Comparison of ENCODE assay signal across 11 cellular contexts in the genomic region with DNA sequence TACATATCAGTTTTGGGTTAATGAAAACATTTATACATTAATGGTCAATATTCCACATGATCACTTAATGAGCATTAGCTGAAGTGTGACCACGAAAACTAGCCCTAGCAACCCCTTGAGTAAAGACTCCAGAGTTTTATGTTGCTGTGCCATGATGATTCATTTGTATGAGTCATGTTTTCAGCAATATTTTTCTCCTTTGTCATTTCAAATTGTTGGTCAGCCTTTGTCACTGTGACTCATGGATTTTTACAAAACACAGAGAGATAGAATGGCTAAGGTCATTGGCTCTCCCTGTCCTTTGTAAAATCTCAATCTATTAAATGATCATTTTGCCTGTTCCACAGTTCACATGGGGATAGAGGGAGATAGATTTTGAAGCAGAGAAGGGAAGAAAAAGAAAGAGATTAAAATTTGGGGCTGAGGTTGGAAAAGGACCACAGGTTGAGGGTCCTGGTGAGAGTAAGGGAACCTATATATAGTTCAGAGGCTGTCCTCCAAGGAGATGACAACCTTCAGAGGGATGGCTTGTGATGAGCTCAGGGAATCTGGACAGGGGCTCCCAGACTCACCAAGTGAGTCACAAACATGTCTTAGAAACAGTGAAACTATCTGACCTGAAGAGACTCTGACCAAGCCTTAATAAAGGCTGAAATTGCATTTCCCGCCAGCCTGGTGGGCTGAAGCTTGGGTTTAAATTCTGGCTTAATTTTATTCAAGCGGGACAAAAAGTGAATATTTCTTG. TPM values are rescaled to one million over a fixed set of nuclear protein-coding genes. Genes with fewer than 3 reads are reported as not detected.
A peak's percentile ranks its signal among the peaks of the same experiment; 100 is the strongest.
DNase-seq lines count a peak whose midpoint lies in the region; ATAC-seq and TF ChIP-seq lines count a peak whose summit lies in the region.
"Had no signal": no experiment of that assay in that cellular context is flagged by ENCODE, and none has a peak within 500 bp of the region (broad histone marks: within the 10 kb centered on the region; RNA-seq: fewer than 3 reads in every experiment).

No MANE protein-coding gene starts in this region.

- H3K9me3 Mint-ChIP-seq in activated CD4-positive, alpha-beta T cell treated with anti-CD3 and anti-CD28 coated beads for 36 hours (ENCODE audit: low read depth), result no peaks in the 10 kb centered on the region
- H3K9me3 Mint-ChIP-seq in activated CD4-positive, alpha-beta T cell treated with anti-CD3 and anti-CD28 coated beads, Interleukin-2, amount 10 ng/mL, durations not matched to agents 24 days and 14 days, result no peaks in the 10 kb centered on the region
- H3K9me3 Mint-ChIP-seq: naive B cell had no signal

- no peaks in the 10 kb centered on the region for H3K27me3 Mint-ChIP-seq in activated CD4-positive, alpha-beta T cell treated with anti-CD3 and anti-CD28 coated beads for 36 hours
- H3K27me3 Mint-ChIP-seq in activated CD4-positive, alpha-beta T cell treated with anti-CD3 and anti-CD28 coated beads, Interleukin-2, amount 10 ng/mL, durations not matched to agents 24 days and 14 days, result no peaks in the 10 kb centered on the region
- H3K27me3 Mint-ChIP-seq: B cell, naive B cell had no signal

- no peaks in the 10 kb centered on the region for H3K36me3 Mint-ChIP-seq in activated CD4-positive, alpha-beta T cell treated with anti-CD3 and anti-CD28 coated beads for 36 hours (ENCODE audit: low read depth)
- no peaks in the 10 kb centered on the region for H3K36me3 Mint-ChIP-seq in activated CD4-positive, alpha-beta T cell treated with anti-CD3 and anti-CD28 coated beads, Interleukin-2, amount 10 ng/mL, durations not matched to agents 24 days and 14 days (ENCODE audit: low read depth)
- H3K36me3 Mint-ChIP-seq: naive B cell had no signal

- intact Hi-C loops in activated CD4-positive, alpha-beta T cell treated with anti-CD3 and anti-CD28 coated beads for 36 hours (cut with DNase I, micrococcal nuclease), result no loop called here
- intact Hi-C loops in activated CD4-positive, alpha-beta T cell treated with anti-CD3 and anti-CD28 coated beads, Interleukin-2, amount 10 ng/mL, durations not matched to agents 24 days and 14 days (cut with micrococcal nuclease), result no loop called here

- H3K9me3 ChIP-seq in thoracic aorta, result no peaks in the 10 kb centered on the region

- H3K27ac ChIP-seq in thoracic aorta, result peak overlapping the region in 1 of 2 donors; percentile 49

- no peak overlapping the region for H3K27ac Mint-ChIP-seq in activated CD4-positive, alpha-beta T cell treated with anti-CD3 and anti-CD28 coated beads for 36 hours
- H3K27ac Mint-ChIP-seq in activated CD4-positive, alpha-beta T cell treated with anti-CD3 and anti-CD28 coated beads, Interleukin-2, amount 10 ng/mL, durations not matched to agents 24 days and 14 days, result no peak overlapping the region
- H3K27ac Mint-ChIP-seq: B cell, naive B cell had no signal

- H3K36me3 ChIP-seq in thoracic aorta, result no peaks in the 10 kb centered on the region

- CTCF ChIA-PET in activated CD4-positive, alpha-beta T cell treated with anti-CD3 and anti-CD28 coated beads for 36 hours (lab: Charles Lee), result no interaction called here

- H3K4me1 ChIP-seq in thoracic aorta (ENCODE audit: control insufficient read depth in 1 of 2, low read depth in 2 of 2), result no peaks in the 10 kb centered on the region

- H3K4me3 Mint-ChIP-seq in activated CD4-positive, alpha-beta T cell treated with anti-CD3 and anti-CD28 coated beads for 36 hours, result no peak overlapping the region
- no peak overlapping the region for H3K4me3 Mint-ChIP-seq in activated CD4-positive, alpha-beta T cell treated with anti-CD3 and anti-CD28 coated beads, Interleukin-2, amount 10 ng/mL, durations not matched to agents 24 days and 14 days
- H3K4me3 Mint-ChIP-seq: B cell, naive B cell had no signal

- H3K4me3 ChIP-seq in fibroblast of pulmonary artery (replicated peaks; ENCODE audit: low read depth, low read length) (no peak overlapping the region), thoracic aorta (no peak overlapping the region)

- no peaks in the 10 kb centered on the region for H3K27me3 ChIP-seq in thoracic aorta (replicated peaks; ENCODE audit: insufficient read depth)

- POLR2A ChIA-PET in activated CD4-positive, alpha-beta T cell treated with anti-CD3 and anti-CD28 coated beads for 36 hours (lab: Charles Lee), result no interaction called here

- peak; percentile 53 for ATAC-seq in activated CD4-positive, alpha-beta T cell treated with anti-CD3 and anti-CD28 coated beads for 36 hours
- peak; percentile 84 for ATAC-seq in thoracic aorta (ENCODE audit: insufficient number of reproducible peaks, low FRiP score, low read depth)
- ATAC-seq in GM18502 (IDR thresholded peaks at IDR 0.05; ENCODE audit: poor library complexity, unreplicated experiment), result no peak
- ATAC-seq in GM18867 (IDR thresholded peaks at IDR 0.05; ENCODE audit: unreplicated experiment), result no peak

- no peak for DNase-seq in activated CD4-positive, alpha-beta T cell treated with anti-CD3 and anti-CD28 coated beads for 36 hours
- DNase-seq in activated CD4-positive, alpha-beta T cell treated with anti-CD3 and anti-CD28 coated beads, Interleukin-2, amount 10 ng/mL, durations not matched to agents 24 days and 14 days, result no peak
- DNase-seq in SHP77 treated with DMSO at 0.1 percent for 48 hours (lab: John Stamatoyannopoulos, UW) (peak; percentile 28), fibroblast of pulmonary artery (ENCODE audit: low read depth) (peak; percentile 89), thoracic aorta (ENCODE audit: low spot score) (no peak), 8988T (no peak)
- DNase-seq: naive B cell; stimulated activated CD8-positive, alpha-beta memory T cell treated with anti-CD3 and anti-CD28 coated beads, Interleukin-4, amount 100 ng/mL, for 48 hours had no signal

- TF ChIP-seq CTCF in fibroblast of pulmonary artery (IDR thresholded peaks at IDR 0.05; ENCODE audit: low read length, missing control alignments) (no peak), thoracic aorta (IDR thresholded peaks at IDR 0.05) (no peak)

- peaks cover 9% of the 10 kb centered on the region for H3K4me1 Mint-ChIP-seq in activated CD4-positive, alpha-beta T cell treated with anti-CD3 and anti-CD28 coated beads for 36 hours
- H3K4me1 Mint-ChIP-seq in activated CD4-positive, alpha-beta T cell treated with anti-CD3 and anti-CD28 coated beads, Interleukin-2, amount 10 ng/mL, durations not matched to agents 24 days and 14 days, result peaks cover 2% of the 10 kb centered on the region
- H3K4me1 Mint-ChIP-seq: B cell, naive B cell had no signal

RNA-seq across cellular contexts. Expression of a gene that starts 25.6 kb away (rescaled TPM):
- total RNA-seq in activated CD4-positive, alpha-beta T cell treated with anti-CD3 and anti-CD28 coated beads for 36 hours, result not detected
- total RNA-seq in activated CD4-positive, alpha-beta T cell treated with anti-CD3 and anti-CD28 coated beads, Interleukin-2, amount 10 ng/mL, durations not matched to agents 24 days and 14 days, result not detected in 2 replicates
- under 1 TPM in 1 of 2 donors, not detected in 1; 0.81 TPM for total RNA-seq in thoracic aorta
- total RNA-seq: B cell had no signal

RNA-seq across cellular contexts. Expression of a gene that starts 36.7 kb away (rescaled TPM):
- total RNA-seq in activated CD4-positive, alpha-beta T cell treated with anti-CD3 and anti-CD28 coated beads for 36 hours, result not detected
- not detected in 2 replicates for total RNA-seq in activated CD4-positive, alpha-beta T cell treated with anti-CD3 and anti-CD28 coated beads, Interleukin-2, amount 10 ng/mL, durations not matched to agents 24 days and 14 days
- total RNA-seq in thoracic aorta, result not detected
- total RNA-seq: B cell had no signal

RNA-seq across cellular contexts. Expression of a gene that starts 41.8 kb away (rescaled TPM):
- total RNA-seq in activated CD4-positive, alpha-beta T cell treated with anti-CD3 and anti-CD28 coated beads for 36 hours, result not detected
- total RNA-seq in activated CD4-positive, alpha-beta T cell treated with anti-CD3 and anti-CD28 coated beads, Interleukin-2, amount 10 ng/mL, durations not matched to agents 24 days and 14 days, result not detected in 2 replicates
- total RNA-seq in thoracic aorta, result not detected
- total RNA-seq: B cell had no signal

RNA-seq across cellular contexts. Expression of a gene that starts 53.2 kb away (rescaled TPM):
- not detected for total RNA-seq in activated CD4-positive, alpha-beta T cell treated with anti-CD3 and anti-CD28 coated beads for 36 hours
- not detected in 2 replicates for total RNA-seq in activated CD4-positive, alpha-beta T cell treated with anti-CD3 and anti-CD28 coated beads, Interleukin-2, amount 10 ng/mL, durations not matched to agents 24 days and 14 days
- total RNA-seq in thoracic aorta, result not detected
- total RNA-seq: B cell had no signal

Comparison
In these comparisons a context has a peak if more than half of its experiments do, and no peak if none do; other contexts are left out.
1. ATAC-seq: peak in activated CD4-positive, alpha-beta T cell treated with anti-CD3 and anti-CD28 coated beads for 36 hours (single experiment) and thoracic aorta (single experiment); none in GM18502 (single experiment) and GM18867 (single experiment).
2. DNase-seq: peak in SHP77 treated with DMSO at 0.1 percent for 48 hours (single experiment) and fibroblast of pulmonary artery (single experiment); none in activated CD4-positive, alpha-beta T cell treated with anti-CD3 and anti-CD28 coated beads for 36 hours (single experiment), activated CD4-positive, alpha-beta T cell treated with anti-CD3 and anti-CD28 coated beads, Interleukin-2, amount 10 ng/mL, durations not matched to agents 24 days and 14 days (single experiment), thoracic aorta (single experiment) and 8988T (single experiment).